In genomic region chrX:76145591-76146309, GRCh38 we compare ENCODE assay signal across 8 cellular contexts. TPM values are rescaled to one million over a fixed set of nuclear protein-coding genes. Genes with fewer than 3 reads are reported as not detected.
A peak's percentile ranks its signal among the peaks of the same experiment; 100 is the strongest.
DNase-seq lines count a peak whose midpoint lies in the region; ATAC-seq and TF ChIP-seq lines count a peak whose summit lies in the region.
"Not testable (repeated sequence)": the region's sequence is repeated elsewhere in the genome, so short reads cannot be mapped to it uniquely, and the experiment has no call there.

No MANE protein-coding gene starts in this region.

- not testable (repeated sequence) for H3K9me3 Mint-ChIP-seq in activated naive CD8-positive, alpha-beta T cell (ENCODE audit: low read depth)

- DNase-seq in LHCN-M2 (ENCODE audit: low read depth) = peak; percentile 18
- DNase-seq in osteoblast (ENCODE audit: insufficient read length, low spot score, missing footprints); upper lobe of right lung: not testable (repeated sequence)

- H3K9me3 ChIP-seq in gastroesophageal sphincter; osteoblast (ENCODE audit: low read depth, low read length); upper lobe of right lung: not testable (repeated sequence)

- not testable (repeated sequence) for H3K36me3 Mint-ChIP-seq in activated naive CD8-positive, alpha-beta T cell

- intact Hi-C loops in upper lobe of right lung (cut with DNase I) = not testable (repeated sequence)

- TF ChIP-seq CTCF in gastroesophageal sphincter (IDR thresholded peaks at IDR 0.05); osteoblast (IDR thresholded peaks at IDR 0.05; ENCODE audit: extremely low read depth, low read depth, low read length); upper lobe of right lung (IDR thresholded peaks at IDR 0.05): not testable (repeated sequence)

- H3K27ac Mint-ChIP-seq in activated naive CD8-positive, alpha-beta T cell = peak overlapping the region; percentile 96

- H3K4me1 ChIP-seq in gastroesophageal sphincter (peaks cover 5 to 27% (median 5%) of the 10 kb centered on the region in 3 donors), osteoblast (ENCODE audit: insufficient read depth, low read length) (peaks cover 16% of the 10 kb centered on the region), upper lobe of right lung (peaks cover 15% of the 10 kb centered on the region)

- peak overlapping the region; percentile 85 for H3K4me3 Mint-ChIP-seq in activated naive CD8-positive, alpha-beta T cell

- ATAC-seq in GM18508 (IDR thresholded peaks at IDR 0.05; ENCODE audit: insufficient read depth, unreplicated experiment) (peak; percentile 47), HG02678 (IDR thresholded peaks at IDR 0.05; ENCODE audit: unreplicated experiment) (peak; percentile 45), SK-N-SH treated with all-trans-retinoic acid at 6 μM for 48 hours (peak; percentile 49), gastroesophageal sphincter (peak; percentile 75), upper lobe of right lung (peak; percentile 72)

- H3K36me3 ChIP-seq in gastroesophageal sphincter; osteoblast (ENCODE audit: insufficient read depth, low read length); upper lobe of right lung: not testable (repeated sequence)

- not testable (repeated sequence) for H3K79me2 ChIP-seq in osteoblast (ENCODE audit: insufficient read depth, low read length)

- 0% methylated on average over 1 to 2 of the region's 23 CpGs for WGBS in gastroesophageal sphincter (ENCODE audit: low coverage in 1 of 2), 2 donors

- H3K4me3 ChIP-seq in gastroesophageal sphincter = peak overlapping the region in 1 of 2 donors; percentile 23
- H3K4me3 ChIP-seq in osteoblast (ENCODE audit: insufficient read depth, low read length) = peak overlapping the region; percentile 61
- H3K4me3 ChIP-seq in upper lobe of right lung = peak overlapping the region; percentile 29

- peak overlapping the region; percentile 41 for H2AFZ ChIP-seq in osteoblast (ENCODE audit: low read length)

- TF ChIP-seq POLR2A in gastroesophageal sphincter (IDR thresholded peaks at IDR 0.05) = not testable (repeated sequence)

- not testable (repeated sequence) for TF ChIP-seq EP300 in gastroesophageal sphincter (IDR thresholded peaks at IDR 0.05)

- not testable (repeated sequence) for H4K20me1 ChIP-seq in osteoblast (ENCODE audit: insufficient read depth, low read length)

- H3K4me2 ChIP-seq in osteoblast (ENCODE audit: insufficient read depth, low read length) = peak overlapping the region; percentile 83

- peaks cover 18% of the 10 kb centered on the region for H3K4me1 Mint-ChIP-seq in activated naive CD8-positive, alpha-beta T cell (ENCODE audit: low read depth)

- H3K27me3 ChIP-seq in gastroesophageal sphincter; osteoblast (ENCODE audit: insufficient read depth, low read length); upper lobe of right lung: not testable (repeated sequence)

- peak overlapping the region in 3 of 4 donors; percentile 62 to 73 (median 66) for H3K27ac ChIP-seq in gastroesophageal sphincter
- H3K27ac ChIP-seq in osteoblast (ENCODE audit: low read depth, low read length) = peak overlapping the region; percentile 12
- peak overlapping the region; percentile 63 for H3K27ac ChIP-seq in upper lobe of right lung

- H3K27me3 Mint-ChIP-seq in activated naive CD8-positive, alpha-beta T cell = not testable (repeated sequence)

RNA-seq across cellular contexts. Expression of gene PBDC1, which starts 27.1 kb away (rescaled TPM):
- total RNA-seq in LHCN-M2 (2014; rRNA removed) = 10.8 and 20.1 TPM in 2 replicates
- polyA plus RNA-seq in LHCN-M2 (2012) = 35.4 TPM
- 10 to 100 TPM; 12.5 to 25.9 (median 15.8) TPM for total RNA-seq in gastroesophageal sphincter
- 13.4 and 14.7 TPM in 2 replicates for total RNA-seq in osteoblast
- total RNA-seq in upper lobe of right lung = 20.6 TPM

Comparison
In these comparisons a context has a peak if more than half of its experiments do, and no peak if none do; other contexts are left out.
1. H3K27ac ChIP-seq: peak in every context shown above with its lines; median percentile 66 in gastroesophageal sphincter; 63 in upper lobe of right lung; 12 in osteoblast.